ENCODE assay signal across 26 cellular contexts in genomic region chr1:77859248-77859647, GRCh38. TPM values are rescaled to one million over a fixed set of nuclear protein-coding genes. Genes with fewer than 3 reads are reported as not detected.
"Had no signal": no experiment of that assay in that cellular context is flagged by ENCODE, and none has a peak within 500 bp of the region (broad histone marks: within the 10 kb centered on the region; RNA-seq: fewer than 3 reads in every experiment).

No MANE protein-coding gene starts in this region.

- H3K9me3 ChIP-seq: adrenal gland had no signal

- H3K27ac ChIP-seq: adrenal gland, brain microvascular endothelial cell had no signal

- H3K4me1 ChIP-seq: adrenal gland had no signal

- H3K4me3 Mint-ChIP-seq: activated B cell treated with CpG ODN at 0.5 μM for 24 hours; activated CD4-positive, alpha-beta memory T cell treated with anti-CD3 and anti-CD28 coated beads for 36 hours; activated naive CD4-positive, alpha-beta T cell treated with anti-CD3 and anti-CD28 coated beads for 36 hours; activated T-cell treated with anti-CD3 and anti-CD28 coated beads, Interleukin-2, amount 50 U/mL, for 4 hours; activated T-helper 1 cell treated with anti-CD3 and anti-CD28 coated beads, Interleukin-12 subunit alpha, Interleukin-12 subunit beta, Interleukin-2, Interleukin-4 antibody, amounts not matched to agents 30 ng/mL and 10 ng/mL and 1 ng/mL, durations not matched to agents 14 hours and 24 hours and 36 hours had no signal

- DNase-seq: activated B cell treated with CpG ODN at 0.5 μM for 24 hours; activated CD4-positive, alpha-beta memory T cell treated with anti-CD3 and anti-CD28 coated beads for 36 hours; activated CD4-positive, alpha-beta T cell treated with anti-CD3 and anti-CD28 coated beads for 4 hours; activated CD4-positive, alpha-beta T cell treated with anti-CD3 and anti-CD28 coated beads, Interleukin-2, amount 50 U/mL, for 1 hour; activated CD4-positive, CD25-positive, alpha-beta regulatory T cell treated with anti-CD3 and anti-CD28 coated beads, Interleukin-2, amount 50 U/mL, for 72 hours; activated CD8-positive, alpha-beta memory T cell treated with anti-CD3 and anti-CD28 coated beads, Interleukin-2, amount 50 U/mL, for 4 hours; activated gamma-delta T cell treated with Interleukin-2 at 50 U/mL for 16 hours; activated naive CD4-positive, alpha-beta T cell treated with anti-CD3 and anti-CD28 coated beads for 36 hours; activated T-cell treated with anti-CD3 and anti-CD28 coated beads for 4 hours; activated T-cell treated with anti-CD3 and anti-CD28 coated beads, Interleukin-2, amount 50 U/mL, for 4 hours; adrenal gland; brain microvascular endothelial cell; central memory CD4-positive, alpha-beta T cell; NCI-H1105; NCI-H1417 treated with DMSO at 0.1 percent for 48 hours; NCI-H187 treated with DMSO at 0.1 percent for 48 hours; NCI-H510A; NCI-H526; NCI-H748 treated with DMSO at 0.1 percent for 48 hours; Right ventricle myocardium superior; SW 1271; T-helper 1 cell had no signal

- H3K4me1 Mint-ChIP-seq: activated B cell treated with CpG ODN at 0.5 μM for 24 hours had no signal

- H3K27ac Mint-ChIP-seq: activated B cell treated with CpG ODN at 0.5 μM for 24 hours; activated CD4-positive, alpha-beta memory T cell treated with anti-CD3 and anti-CD28 coated beads for 36 hours; activated naive CD4-positive, alpha-beta T cell treated with anti-CD3 and anti-CD28 coated beads for 36 hours; activated naive CD4-positive, alpha-beta T cell treated with anti-CD3 and anti-CD28 coated beads, Interleukin-2, amount 50 U/mL, for 72 hours; activated T-helper 1 cell treated with anti-CD3 and anti-CD28 coated beads, Interleukin-12 subunit alpha, Interleukin-12 subunit beta, Interleukin-2, Interleukin-4 antibody, amounts not matched to agents 30 ng/mL and 10 ng/mL and 1 ng/mL, durations not matched to agents 14 hours and 24 hours and 36 hours had no signal

- H3K27me3 ChIP-seq: adrenal gland, brain microvascular endothelial cell had no signal

- H3K27me3 Mint-ChIP-seq: activated B cell treated with CpG ODN at 0.5 μM for 24 hours; activated CD4-positive, alpha-beta memory T cell treated with anti-CD3 and anti-CD28 coated beads for 36 hours had no signal

- ATAC-seq: activated naive CD4-positive, alpha-beta T cell treated with anti-CD3 and anti-CD28 coated beads, Interleukin-2, amount 50 U/mL, for 72 hours; activated T-cell treated with anti-CD3 and anti-CD28 coated beads, Interleukin-2, amount 50 U/mL, for 4 hours; K562 had no signal

- H3K4me3 ChIP-seq: adrenal gland, K562 had no signal

RNA-seq across cellular contexts. Expression of gene NEXN, which starts 29.2 kb away (rescaled TPM):
- total RNA-seq: OCI-LY7 had no signal
